8 cellular contexts compared by ENCODE assay signal in genomic region chr17:66964083-66964771, GRCh38. TPM values are rescaled to one million over a fixed set of nuclear protein-coding genes. Genes with fewer than 3 reads are reported as not detected.
A peak's percentile ranks its signal among the peaks of the same experiment; 100 is the strongest.
DNase-seq lines count a peak whose midpoint lies in the region; ATAC-seq, FAIRE-seq and TF ChIP-seq lines count a peak whose summit lies in the region.

CACNG4 (plus strand) TSS chr17:66964707; CDS start chr17:66964912, 205 bp downstream.

- DNase-seq in D721Med (ENCODE audit: insufficient read length, low spot score) (peak; percentile 52), NCI-H2227 treated with DMSO at 0.1 percent for 48 hours (lab: John Stamatoyannopoulos, UW) (peak; percentile 25), osteocyte (ENCODE audit: extremely low spot score, unreplicated experiment) (no peak), GM10266 (ENCODE audit: extremely low spot score) (no peak), GM19238 (ENCODE audit: insufficient read length, low spot score) (no peak), NCI-H187 treated with DMSO at 0.1 percent for 48 hours (lab: John Stamatoyannopoulos, UW) (no peak)

- FAIRE-seq in D721Med (lab: Jason Lieb, UNC): no peak

- H3K36me3 Mint-ChIP-seq in osteocyte (ENCODE audit: unreplicated experiment): no peaks in the 10 kb centered on the region

- no peak within 1 kb of the TSS for H3K27ac Mint-ChIP-seq in osteocyte (ENCODE audit: unreplicated experiment)

- H3K4me3 ChIP-seq in endocrine pancreas (ENCODE audit: control insufficient read depth, insufficient read depth, low read length): no peak within 1 kb of the TSS

- H3K36me3 ChIP-seq in endocrine pancreas (ENCODE audit: control insufficient read depth, insufficient read depth, low read length): no peaks in the 10 kb centered on the region

- peak within 1 kb of the TSS; percentile 76 for H3K4me3 Mint-ChIP-seq in osteocyte (ENCODE audit: unreplicated experiment)

- no peaks in the 10 kb centered on the region for H3K27me3 ChIP-seq in endocrine pancreas (ENCODE audit: control insufficient read depth, insufficient read depth, low read length)

- peaks cover 6% of the 10 kb centered on the region for H3K4me1 ChIP-seq in endocrine pancreas (ENCODE audit: control insufficient read depth, insufficient read depth, low read length)

- H3K9me3 ChIP-seq in endocrine pancreas (ENCODE audit: control insufficient read depth, low read length): no peaks in the 10 kb centered on the region

- peaks cover 21% of the 10 kb centered on the region for H3K27me3 Mint-ChIP-seq in osteocyte (ENCODE audit: unreplicated experiment)

- TF ChIP-seq CTCF in D721Med (IDR thresholded peaks at IDR 0.05; ENCODE audit: insufficient read depth, missing control alignments): no peak
- TF ChIP-seq CTCF in osteocyte (IDR thresholded peaks at IDR 0.05): no peak
- no peak for TF ChIP-seq CTCF in GM10266 (IDR thresholded peaks at IDR 0.05; ENCODE audit: control insufficient read depth, insufficient read depth, low read depth, missing control alignments)

- H3K4me1 Mint-ChIP-seq in osteocyte (ENCODE audit: unreplicated experiment): peaks cover 8% of the 10 kb centered on the region

- peak within 1 kb of the TSS; percentile 73 for H3K9ac ChIP-seq in endocrine pancreas (ENCODE audit: control insufficient read depth, insufficient read depth, low read length)

- no peaks in the 10 kb centered on the region for H3K9me3 Mint-ChIP-seq in osteocyte (ENCODE audit: unreplicated experiment)

- ATAC-seq in GM19351 (IDR thresholded peaks at IDR 0.05; ENCODE audit: unreplicated experiment): no peak

RNA-seq across cellular contexts. Expression of gene CACNG4, which starts in this region (rescaled TPM):
- total RNA-seq in osteocyte: 5.6 TPM in 2 replicates

Comparison
In these comparisons a context has a peak if more than half of its experiments do, and no peak if none do; other contexts are left out.
1. DNase-seq: peak in D721Med (single experiment) and NCI-H2227 treated with DMSO at 0.1 percent for 48 hours (single experiment); none in osteocyte (single experiment), GM10266 (single experiment), GM19238 (single experiment) and NCI-H187 treated with DMSO at 0.1 percent for 48 hours (single experiment).